ENCODE assay signal across 11 cellular contexts in the genomic region with DNA sequence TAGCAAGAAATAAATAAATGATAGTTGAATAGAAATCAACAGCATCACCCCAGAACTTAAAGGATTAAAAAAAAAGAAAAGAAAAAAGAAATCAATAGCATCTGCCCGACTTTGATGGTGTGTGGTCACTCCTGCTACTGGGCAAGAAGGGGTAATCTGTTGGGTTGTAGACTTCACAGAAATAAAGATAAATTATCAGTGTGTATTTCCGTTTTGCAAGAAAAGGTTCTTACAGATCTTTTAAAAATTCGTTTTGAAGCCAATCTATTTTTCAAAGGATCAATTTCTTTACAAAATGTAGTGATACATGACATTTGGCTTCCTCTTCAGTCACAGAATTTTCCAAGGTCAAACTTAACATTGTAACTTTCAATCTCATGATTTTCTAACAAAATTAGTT.
"Had no signal": no experiment of that assay in that cellular context is flagged by ENCODE, and none has a peak within 500 bp of the region (broad histone marks: within the 10 kb centered on the region; RNA-seq: fewer than 3 reads in every experiment).

No MANE protein-coding gene starts in this region.

- H3K4me3 ChIP-seq: GM23248, GM23338, HAP-1 had no signal

- H2AFZ ChIP-seq: GM23248, GM23338 had no signal

- H3K27ac Mint-ChIP-seq: GM23338, H9, HFFc6 had no signal

- H3K4me1 Mint-ChIP-seq: GM23338, H9 had no signal

- H3K4me3 Mint-ChIP-seq: GM23338, H9, HFFc6 had no signal

- H3K9ac ChIP-seq: GM23248 had no signal

- H3K4me2 ChIP-seq: GM23338 had no signal

- H3K9me3 ChIP-seq: HAP-1 had no signal

- ATAC-seq: GM23338, HCT116 had no signal

- DNase-seq: GM23248, GOT3, H7, H9, HCEC 1CT, HFFc6 had no signal

- H3K4me1 ChIP-seq: HAP-1 had no signal

- H3K27ac ChIP-seq: GM23248 had no signal

- H3K36me3 ChIP-seq: HAP-1 had no signal

- FAIRE-seq: H1, H54 had no signal
